Comparison of ENCODE assay signal across 17 cellular contexts in the genomic region with DNA sequence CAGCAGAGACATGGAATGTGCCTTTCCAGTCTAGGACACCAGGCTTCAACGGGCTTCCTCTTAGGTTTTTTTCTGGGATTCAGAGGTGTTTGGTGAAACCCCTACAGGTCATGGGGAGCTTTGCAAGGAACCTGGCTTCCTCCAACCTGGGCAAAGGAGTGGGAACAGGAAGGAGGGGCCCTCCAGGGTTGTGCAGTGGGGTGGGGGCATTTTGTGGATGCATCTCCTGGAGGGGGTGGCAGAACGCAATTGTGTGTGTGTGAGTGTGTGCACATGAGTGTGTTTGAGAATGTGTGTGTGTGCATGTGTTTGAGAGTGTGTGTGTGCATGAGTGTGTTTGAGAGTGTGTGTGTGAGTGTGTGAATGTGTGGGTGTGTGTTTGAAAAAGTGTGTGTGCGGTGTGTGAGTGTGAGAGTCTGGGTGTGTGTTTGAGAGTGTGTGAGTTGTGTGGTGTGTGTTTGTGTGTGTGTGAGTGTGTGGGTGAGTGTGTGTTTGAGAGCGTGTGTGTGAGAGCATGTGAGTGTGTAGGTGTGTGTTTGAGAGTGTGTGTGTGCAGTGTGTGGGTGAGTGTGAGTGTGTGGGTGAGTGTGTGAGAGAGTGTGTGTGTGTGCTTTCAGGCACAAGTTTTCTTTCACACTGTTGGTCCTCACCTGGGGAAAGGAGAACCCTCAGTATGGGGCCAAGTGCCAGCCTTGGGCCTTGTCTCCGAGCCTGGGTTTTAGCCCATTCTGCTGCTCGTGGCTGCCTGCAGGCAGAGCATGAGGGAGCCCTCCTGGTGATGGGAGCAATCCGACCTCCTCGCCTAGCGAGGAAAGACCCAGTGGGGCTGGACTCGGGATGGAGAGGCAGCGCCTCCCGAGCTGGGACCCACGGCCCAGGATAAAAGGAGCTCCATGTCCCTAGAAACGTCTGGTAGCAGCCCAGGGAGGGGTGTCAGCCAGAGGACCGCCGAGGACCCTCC. TPM values are rescaled to one million over a fixed set of nuclear protein-coding genes. Genes with fewer than 3 reads are reported as not detected.
DNase-seq lines count a peak whose midpoint lies in the region; ATAC-seq and TF ChIP-seq lines count a peak whose summit lies in the region.
"Had no signal": no experiment of that assay in that cellular context is flagged by ENCODE, and none has a peak within 500 bp of the region (broad histone marks: within the 10 kb centered on the region; RNA-seq: fewer than 3 reads in every experiment).

No MANE protein-coding gene starts in this region.

- BruUV-seq in Panc1 (replicated peaks; lab: Mats Ljungman, UMichigan): no TSS peak

- no peak for TF ChIP-seq POLR2A in spleen (IDR thresholded peaks at IDR 0.05)
- TF ChIP-seq POLR2A in heart left ventricle (IDR thresholded peaks at IDR 0.05): no peak

- ATAC-seq in Panc1 (0 out of 2 replicates have a peak, but pooled peaks have one; percentile 45), heart left ventricle (no peak), GM21737 (IDR thresholded peaks at IDR 0.05; ENCODE audit: unreplicated experiment) (no peak)
- ATAC-seq: left lung; naive thymus-derived CD4-positive, alpha-beta T cell had no signal

- in situ Hi-C loops in Panc1 (cut with HindIII; ENCODE audit: low pct_unique_long_range_greater_than_20kb, low sequenced_read_pairs): no loop called here

- CTCF ChIA-PET in Panc1 (lab: Charles Lee): interaction anchor here (0.6 to 0.7 kb wide), 2 partner anchors 10 to 245 kb away, joined by 5 to 6 read pairs; no protein-coding TSS in a partner anchor

- H3K4me1 ChIP-seq in Panc1 (ENCODE audit: control insufficient read depth, insufficient read depth, low read length): no peaks in the 10 kb centered on the region
- peaks cover 0 to 6% (median 3%) of the 10 kb centered on the region in 6 donors for H3K4me1 ChIP-seq in spleen
- peaks cover 0 to 30% (median 15%) of the 10 kb centered on the region in 12 donors for H3K4me1 ChIP-seq in heart left ventricle

- WGBS in spleen, 5 donors: 72 to 85% (median 76%) methylated on average over 10 to 16 of the region's 16 CpGs
- 72 to 87% (median 78%) methylated on average over 6 to 16 of the region's 16 CpGs for WGBS in heart left ventricle, 4 donors

- intact Hi-C loops in Panc1 (cut with micrococcal nuclease; ENCODE audit: unreplicated experiment): no loop called here
- intact Hi-C loops in spleen (cut with DNase I; ENCODE audit: low total_unique reads): no loop called here
- intact Hi-C loops in heart left ventricle (cut with DNase I): no loop called here

- H3K9me3 ChIP-seq in Panc1 (ENCODE audit: control insufficient read depth, insufficient read depth, low read depth, low read length): no peaks in the 10 kb centered on the region
- H3K9me3 ChIP-seq in spleen: no peaks in the 10 kb centered on the region
- no peaks in the 10 kb centered on the region for H3K9me3 ChIP-seq in heart left ventricle
- H3K9me3 ChIP-seq: left lung had no signal

- H3K36me3 ChIP-seq in Panc1 (ENCODE audit: control insufficient read depth, insufficient read depth, low read length) (no peaks in the 10 kb centered on the region), spleen (no peaks in the 10 kb centered on the region), heart left ventricle (no peaks in the 10 kb centered on the region)
- H3K36me3 ChIP-seq: left lung had no signal

- POLR2A ChIA-PET in Panc1 (lab: Charles Lee): no interaction called here

- H3K27ac ChIP-seq in Panc1 (ENCODE audit: low read length): no peak overlapping the region
- no peak overlapping the region for H3K27ac ChIP-seq in spleen
- no peak overlapping the region for H3K27ac ChIP-seq in heart left ventricle
- H3K27ac ChIP-seq: 22Rv1, HL-60, left lung had no signal

- DNase-seq in DMS 273 (lab: John Stamatoyannopoulos, UW; ENCODE audit: unreplicated experiment): peak; percentile 48
- no peak for DNase-seq in DMS 273 treated with DMSO at 0.1 percent for 48 hours (lab: John Stamatoyannopoulos, UW)
- DNase-seq in Panc1 (ENCODE audit: low read depth, low spot score): no peak
- peak; percentile 4 for DNase-seq in hepatic stellate cell (ENCODE audit: low spot score)
- DNase-seq in spleen: peak; percentile 46
- DNase-seq in heart left ventricle: no peak
- no peak for DNase-seq in H4 (ENCODE audit: low spot score)
- DNase-seq: caudate nucleus; left lung; NCI-H2107; stimulated activated CD4-positive, alpha-beta T cell treated with anti-CD3 and anti-CD28 coated beads, Interleukin-4, amount 100 ng/mL, for 24 hours; stimulated activated naive CD4-positive, alpha-beta T cell had no signal

- H3K4me3 ChIP-seq in Panc1 (ENCODE audit: low read depth in 2 of 2, low read length in 2 of 2) (no peak overlapping the region), spleen (no peak overlapping the region), heart left ventricle (no peak overlapping the region)
- H3K4me3 ChIP-seq: left lung had no signal

- H3K27me3 ChIP-seq in Panc1 (ENCODE audit: control insufficient read depth, insufficient read depth, low read length) (no peaks in the 10 kb centered on the region), spleen (replicated peaks in 1 of 7) (peaks cover 0 to 9% (median 0%) of the 10 kb centered on the region in 7 donors), heart left ventricle (no peaks in the 10 kb centered on the region)
- H3K27me3 ChIP-seq: left lung had no signal

- TF ChIP-seq CTCF in Panc1 (IDR thresholded peaks at IDR 0.05) (no peak), spleen (IDR thresholded peaks at IDR 0.05 in 8 of 11, conservative IDR thresholded peaks at IDR 0.05 in 3 of 11) (no peak), heart left ventricle (IDR thresholded peaks at IDR 0.05) (peak in 2 of 12 donors; percentile 2 to 7)

RNA-seq across cellular contexts. Expression of a gene that starts 35.5 kb away (rescaled TPM):
- total RNA-seq in Panc1 (2021; ENCODE audit: unreplicated experiment): 2.7 TPM
- 2.1 TPM for polyA plus RNA-seq in Panc1 (2012; ENCODE audit: insufficient read length)
- total RNA-seq in spleen: 10 to 100 TPM in 5 of 7 donors, 1 to 10 TPM in 2; 8.4 to 19.9 (median 12.8) TPM
- polyA plus RNA-seq in spleen: 1 to 10 TPM; 2.0 to 4.8 (median 3.3) TPM
- 1 to 10 TPM; 1.2 to 8.6 (median 4.5) TPM for total RNA-seq in heart left ventricle
- 1 to 10 TPM; 1.9 to 3.3 TPM for polyA plus RNA-seq in heart left ventricle
- 0.37 and 0.47 TPM in 2 replicates for total RNA-seq in H4 (2014; rRNA removed; shearing (Covaris generic))
- total RNA-seq: M059J had no signal

Comparison
In these comparisons a context has a peak if more than half of its experiments do, and no peak if none do; other contexts are left out.
1. DNase-seq: peak in DMS 273 (single experiment), hepatic stellate cell (single experiment) and spleen (single experiment); none in DMS 273 treated with DMSO at 0.1 percent for 48 hours (single experiment), Panc1 (single experiment), heart left ventricle (0 of 5) and H4 (single experiment).